In the genomic region with DNA sequence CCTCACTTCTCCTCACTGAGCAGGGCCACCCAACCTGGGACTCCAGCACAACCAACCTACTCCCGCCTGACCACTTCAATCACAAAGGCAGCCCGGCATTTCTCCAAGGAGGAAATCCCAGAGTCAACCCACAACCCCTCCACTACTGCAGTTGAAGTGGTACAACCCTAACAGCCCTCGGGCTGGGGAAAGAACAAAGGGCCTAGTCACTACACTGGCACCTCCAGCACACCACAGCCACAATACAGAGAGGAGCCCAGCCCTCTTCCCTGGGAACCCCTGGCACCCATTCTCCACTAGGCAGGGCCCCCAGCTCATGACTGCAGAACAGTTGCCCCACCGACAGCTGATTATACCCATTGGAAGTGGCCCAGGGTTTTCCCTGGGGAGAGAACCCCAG, we compare ENCODE assay signal across 16 cellular contexts. TPM values are rescaled to one million over a fixed set of nuclear protein-coding genes. Genes with fewer than 3 reads are reported as not detected.
DNase-seq lines count a peak whose midpoint lies in the region; ATAC-seq and TF ChIP-seq lines count a peak whose summit lies in the region.
"Had no signal": no experiment of that assay in that cellular context is flagged by ENCODE, and none has a peak within 500 bp of the region (broad histone marks: within the 10 kb centered on the region; RNA-seq: fewer than 3 reads in every experiment).

No MANE protein-coding gene starts in this region.

- no peak overlapping the region for H3K27ac Mint-ChIP-seq in activated CD4-positive, alpha-beta T cell treated with anti-CD3 and anti-CD28 coated beads, Interleukin-2, amount 10 ng/mL, durations not matched to agents 24 days and 14 days
- H3K27ac Mint-ChIP-seq in nephron progenitor cell = no peak overlapping the region
- H3K27ac Mint-ChIP-seq: CD4-positive, CD25-positive, alpha-beta regulatory T cell had no signal

- ATAC-seq in HG03135 (IDR thresholded peaks at IDR 0.05; ENCODE audit: unreplicated experiment) = no peak
- no peak for ATAC-seq in activated CD4-positive, CD25-positive, alpha-beta regulatory T cell treated with anti-CD3 and anti-CD28 coated beads, Interleukin-2, amount 50 U/mL, for 24 hours

- H3K9me3 Mint-ChIP-seq in activated CD4-positive, alpha-beta T cell treated with anti-CD3 and anti-CD28 coated beads, Interleukin-2, amount 10 ng/mL, durations not matched to agents 24 days and 14 days = peaks cover 6% of the 10 kb centered on the region
- peaks cover 35% of the 10 kb centered on the region for H3K9me3 Mint-ChIP-seq in nephron progenitor cell

- intact Hi-C loops in activated CD4-positive, alpha-beta T cell treated with anti-CD3 and anti-CD28 coated beads, Interleukin-2, amount 10 ng/mL, durations not matched to agents 24 days and 14 days (cut with micrococcal nuclease) = no loop called here

- H3K4me3 Mint-ChIP-seq in activated CD4-positive, alpha-beta T cell treated with anti-CD3 and anti-CD28 coated beads, Interleukin-2, amount 10 ng/mL, durations not matched to agents 24 days and 14 days = no peak overlapping the region
- H3K4me3 Mint-ChIP-seq in nephron progenitor cell = no peak overlapping the region
- H3K4me3 Mint-ChIP-seq: CD4-positive, CD25-positive, alpha-beta regulatory T cell had no signal

- DNase-seq in activated CD4-positive, alpha-beta T cell treated with anti-CD3 and anti-CD28 coated beads, Interleukin-2, amount 10 ng/mL, durations not matched to agents 24 days and 14 days = peak; percentile 30
- no peak for DNase-seq in activated CD4-positive, alpha-beta T cell treated with anti-CD3 and anti-CD28 coated beads for 1 hour
- peak; percentile 34 for DNase-seq in SK-MEL-5 (ENCODE audit: low read depth, low spot score)
- DNase-seq in myocyte (ENCODE audit: low read depth) = peak; percentile 8
- no peak for DNase-seq in NCI-H526 treated with DMSO at 0.1 percent for 48 hours (lab: John Stamatoyannopoulos, UW)
- no peak for DNase-seq in nephron progenitor cell
- DNase-seq: CD4-positive, CD25-positive, alpha-beta regulatory T cell; DMS53; HCEC 1CT had no signal

- TF ChIP-seq CTCF in nephron progenitor cell (IDR thresholded peaks at IDR 0.05) = no peak

- no peaks in the 10 kb centered on the region for H3K36me3 Mint-ChIP-seq in activated CD4-positive, alpha-beta T cell treated with anti-CD3 and anti-CD28 coated beads, Interleukin-2, amount 10 ng/mL, durations not matched to agents 24 days and 14 days (ENCODE audit: low read depth)
- H3K36me3 Mint-ChIP-seq in nephron progenitor cell (ENCODE audit: low read depth) = no peaks in the 10 kb centered on the region
- H3K36me3 Mint-ChIP-seq: CD4-positive, CD25-positive, alpha-beta regulatory T cell had no signal

- no peaks in the 10 kb centered on the region for H3K4me1 Mint-ChIP-seq in activated CD4-positive, alpha-beta T cell treated with anti-CD3 and anti-CD28 coated beads, Interleukin-2, amount 10 ng/mL, durations not matched to agents 24 days and 14 days
- H3K4me1 Mint-ChIP-seq in nephron progenitor cell = no peaks in the 10 kb centered on the region
- H3K4me1 Mint-ChIP-seq: CD4-positive, CD25-positive, alpha-beta regulatory T cell had no signal

- H3K27me3 Mint-ChIP-seq in activated CD4-positive, alpha-beta T cell treated with anti-CD3 and anti-CD28 coated beads, Interleukin-2, amount 10 ng/mL, durations not matched to agents 24 days and 14 days = peaks cover 38% of the 10 kb centered on the region
- H3K27me3 Mint-ChIP-seq in nephron progenitor cell (ENCODE audit: low read depth, poor library complexity) = peaks cover 16% of the 10 kb centered on the region

- in situ Hi-C loops in SK-MEL-5 (cut with HindIII; ENCODE audit: low pct_unique_long_range_greater_than_20kb, low sequenced_read_pairs) = no loop called here

RNA-seq across cellular contexts. Expression of gene OR5AU1, which starts 13.7 kb away (rescaled TPM):
- total RNA-seq in activated CD4-positive, alpha-beta T cell treated with anti-CD3 and anti-CD28 coated beads, Interleukin-2, amount 10 ng/mL, durations not matched to agents 24 days and 14 days = not detected in 2 replicates
- total RNA-seq in SK-MEL-5 (2014; rRNA removed; shearing (Covaris generic)) = not detected in 2 replicates
- polyA plus RNA-seq in SK-MEL-5 (2015; cell fraction: cytosol; rRNA removed) = not detected in 2 replicates
- not detected in 2 replicates for polyA plus RNA-seq in SK-MEL-5 (2015; cell fraction: nucleus; rRNA removed)
- total RNA-seq in myocyte = not detected in 2 replicates
- polyA plus RNA-seq in myocyte (2012) = not detected
- total RNA-seq: A673; CD4-positive, CD25-positive, alpha-beta regulatory T cell; Daoy; H4; HT1080 had no signal
- polyA plus RNA-seq: BJ; CD4-positive, CD25-positive, alpha-beta regulatory T cell had no signal

Comparison
In these comparisons a context has a peak if more than half of its experiments do, and no peak if none do; other contexts are left out.
1. DNase-seq: peak in activated CD4-positive, alpha-beta T cell treated with anti-CD3 and anti-CD28 coated beads, Interleukin-2, amount 10 ng/mL, durations not matched to agents 24 days and 14 days (single experiment), SK-MEL-5 (single experiment) and myocyte (single experiment); none in activated CD4-positive, alpha-beta T cell treated with anti-CD3 and anti-CD28 coated beads for 1 hour (single experiment), NCI-H526 treated with DMSO at 0.1 percent for 48 hours (single experiment) and nephron progenitor cell (single experiment).